Comparison of ENCODE assay signal across 8 cellular contexts in the genomic region with DNA sequence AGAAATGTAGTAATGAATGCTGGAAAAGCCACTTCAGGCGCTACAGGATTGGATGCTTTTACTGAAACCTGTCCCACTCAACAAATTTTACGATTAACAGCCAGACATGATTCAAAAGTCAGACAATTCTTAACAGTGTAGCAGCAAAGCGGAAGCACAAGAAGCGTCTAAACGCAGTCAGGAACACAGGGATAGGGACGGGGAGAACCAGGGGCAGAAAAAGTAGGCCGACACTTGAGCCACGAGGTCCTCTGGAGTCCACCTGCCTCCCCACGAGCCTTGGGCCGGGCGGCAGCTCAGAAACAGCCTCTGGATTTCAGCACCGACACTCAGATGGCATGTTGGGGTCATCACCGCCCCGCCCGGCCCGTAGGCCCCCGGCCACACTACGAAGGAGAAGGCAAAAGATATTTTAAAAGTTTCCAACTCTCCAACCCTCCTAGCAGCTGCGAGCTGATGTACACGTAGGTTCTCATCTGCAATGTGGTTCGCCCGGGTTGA. TPM values are rescaled to one million over a fixed set of nuclear protein-coding genes. Genes with fewer than 3 reads are reported as not detected.
A peak's percentile ranks its signal among the peaks of the same experiment; 100 is the strongest.
DNase-seq lines count a peak whose midpoint lies in the region; ATAC-seq and TF ChIP-seq lines count a peak whose summit lies in the region.

No MANE protein-coding gene starts in this region.

- H3F3A ChIP-seq in PC-9 (ENCODE audit: insufficient read depth, low read depth) = peaks cover 80% of the 10 kb centered on the region

- peak overlapping the region; percentile 97 to 98 for H3K4me3 ChIP-seq in CD4-positive, alpha-beta memory T cell (ENCODE audit: low read length in 2 of 2)
- H3K4me3 ChIP-seq in PC-9 (peak overlapping the region; percentile 95), endodermal cell (ENCODE audit: low read length) (peak overlapping the region; percentile 98), neuronal stem cell (ENCODE audit: low read length in 2 of 2) (peak overlapping the region; percentile 96 to 98)

- no peak overlapping the region for H4K91ac ChIP-seq in neuronal stem cell (ENCODE audit: low read depth, low read length, poor library complexity)

- H3K9me2 ChIP-seq in PC-9 (ENCODE audit: insufficient read depth) = no peaks in the 10 kb centered on the region

- H3K9ac ChIP-seq in endodermal cell (ENCODE audit: extremely low read depth, low read length, poor library complexity, severe bottlenecking) (peak overlapping the region; percentile 99), neuronal stem cell (ENCODE audit: low read depth, low read length, poor library complexity) (peak overlapping the region; percentile 96)

- H3K27me3 Mint-ChIP-seq in CD4-positive, alpha-beta memory T cell = no peaks in the 10 kb centered on the region
- H3K27me3 Mint-ChIP-seq in endodermal cell (ENCODE audit: insufficient read depth) = no peaks in the 10 kb centered on the region

- H3K27ac Mint-ChIP-seq in CD4-positive, alpha-beta memory T cell = peak overlapping the region; percentile 96 to 100 (median 99)
- H3K27ac Mint-ChIP-seq in endodermal cell = peak overlapping the region; percentile 99

- H3K4me1 Mint-ChIP-seq in CD4-positive, alpha-beta memory T cell = peaks cover 41 to 82% (median 62%) of the 10 kb centered on the region in 4 donors
- peaks cover 28% of the 10 kb centered on the region for H3K4me1 Mint-ChIP-seq in endodermal cell

- H3K27ac ChIP-seq in CD4-positive, alpha-beta memory T cell (ENCODE audit: low read depth, low read length) = peak overlapping the region; percentile 96
- H3K27ac ChIP-seq in PC-9 (peak overlapping the region; percentile 97), endodermal cell (ENCODE audit: low read depth, low read length) (peak overlapping the region; percentile 96), neuronal stem cell (replicated peaks; ENCODE audit: low read length) (peak overlapping the region; percentile 99)

- BruUV-seq in PC-9 (replicated peaks; lab: Mats Ljungman, UMichigan) = no TSS peak

- TF ChIP-seq CTCF in PC-9 (conservative IDR thresholded peaks at IDR 0.05) (no peak), endodermal cell (conservative IDR thresholded peaks at IDR 0.05) (no peak)

- peak overlapping the region; percentile 98 for H3K14ac ChIP-seq in neuronal stem cell (ENCODE audit: low read length)

- CTCF ChIA-PET in CD4-positive, alpha-beta memory T cell (lab: Charles Lee; ENCODE audit: partially characterized antibody) = interaction anchor here (1.0 to 5.3 kb wide), 4 partner anchors 14 to 58 kb away, joined by 3 to 22 read pairs (median 4); partner anchors contain the start of gene TRIM52
- CTCF ChIA-PET in PC-9 (lab: Charles Lee) = interaction anchor here (0.7 kb wide), 1 partner anchor 403 kb away, joined by 3 read pairs; no protein-coding TSS in a partner anchor

- H2BK15ac ChIP-seq in neuronal stem cell (ENCODE audit: low read length) = no peak overlapping the region

- WGBS in endodermal cell (ENCODE audit: insufficient coverage in 1 of 2, insufficient read length in 1 of 2), 2 experiments = 0% methylated on average over 8 to 22 of the region's 22 CpGs
- WGBS in neuronal stem cell (ENCODE audit: extremely low coverage in 2 of 2, insufficient read length in 2 of 2, insufficient replicate concordance in 1 of 2), 2 donors = no CpG with 5 or more reads among the region's 22 CpGs

- no peaks in the 10 kb centered on the region for H3K9me3 ChIP-seq in CD4-positive, alpha-beta memory T cell (ENCODE audit: control insufficient read depth in 1 of 2, low read length in 2 of 2)
- no peaks in the 10 kb centered on the region for H3K9me3 ChIP-seq in PC-9 (ENCODE audit: insufficient read depth, low read depth)
- H3K9me3 ChIP-seq in endodermal cell (ENCODE audit: control insufficient read depth, low read length) = no peaks in the 10 kb centered on the region
- no peaks in the 10 kb centered on the region for H3K9me3 ChIP-seq in neuronal stem cell (replicated peaks in 1 of 2; ENCODE audit: control insufficient read depth in 2 of 2, insufficient read depth in 1 of 2, low read depth in 1 of 2, low read length in 2 of 2)

- H3K23ac ChIP-seq in neuronal stem cell (ENCODE audit: low read depth, low read length, poor library complexity) = peak overlapping the region; percentile 90

- H2BK12ac ChIP-seq in neuronal stem cell (ENCODE audit: low read length) = no peak overlapping the region

- peaks cover 30% of the 10 kb centered on the region for H3K36me3 ChIP-seq in CD4-positive, alpha-beta memory T cell (ENCODE audit: insufficient read depth, low read length)
- H3K36me3 ChIP-seq in PC-9 (ENCODE audit: low read depth) (peaks cover 48% of the 10 kb centered on the region), endodermal cell (ENCODE audit: control insufficient read depth, insufficient read depth, low read length) (peaks cover 46% of the 10 kb centered on the region), neuronal stem cell (replicated peaks in 1 of 2; ENCODE audit: control insufficient read depth in 2 of 2, insufficient read depth in 2 of 2, low read length in 2 of 2) (peaks cover 34 to 55% of the 10 kb centered on the region in 2 donors)

- H3K4me3 Mint-ChIP-seq in CD4-positive, alpha-beta memory T cell = peak overlapping the region; percentile 93 to 100 (median 98)
- peak overlapping the region; percentile 100 for H3K4me3 Mint-ChIP-seq in endodermal cell

- no peaks in the 10 kb centered on the region for H3K27me3 ChIP-seq in CD4-positive, alpha-beta memory T cell (ENCODE audit: insufficient read depth, low read length)
- H3K27me3 ChIP-seq in PC-9 (ENCODE audit: insufficient read depth, low read depth) (no peaks in the 10 kb centered on the region), endodermal cell (ENCODE audit: control insufficient read depth, insufficient read depth, low read length, poor library complexity, severe bottlenecking) (no peaks in the 10 kb centered on the region), neuronal stem cell (ENCODE audit: control insufficient read depth in 3 of 3, insufficient read depth in 3 of 3, low read depth in 1 of 3, low read length in 3 of 3) (no peaks in the 10 kb centered on the region)

- no peak overlapping the region for H3K4ac ChIP-seq in neuronal stem cell (ENCODE audit: low read length)

- peaks cover 54% of the 10 kb centered on the region for H3K4me1 ChIP-seq in CD4-positive, alpha-beta memory T cell (ENCODE audit: insufficient read depth, low read length)
- H3K4me1 ChIP-seq in PC-9 (replicated peaks; ENCODE audit: insufficient read depth) = peaks cover 28% of the 10 kb centered on the region
- H3K4me1 ChIP-seq in endodermal cell (ENCODE audit: control insufficient read depth, insufficient read depth, low read length) = peaks cover 8% of the 10 kb centered on the region
- peaks cover 17 to 18% of the 10 kb centered on the region in 2 donors for H3K4me1 ChIP-seq in neuronal stem cell (ENCODE audit: control insufficient read depth in 2 of 2, insufficient read depth in 1 of 2, low read depth in 1 of 2, low read length in 2 of 2)

- peaks cover 36 to 66% of the 10 kb centered on the region in 2 donors for H3K36me3 Mint-ChIP-seq in CD4-positive, alpha-beta memory T cell
- peaks cover 57% of the 10 kb centered on the region for H3K36me3 Mint-ChIP-seq in endodermal cell (ENCODE audit: low read depth)

- peak overlapping the region; percentile 98 for H3K18ac ChIP-seq in neuronal stem cell (ENCODE audit: low read length)

- peak in 1 of 5 donors; percentile 27 for DNase-seq in CD4-positive, alpha-beta memory T cell
- DNase-seq in PC-9 (no peak), endodermal cell (no peak), neuronal stem cell (ENCODE audit: low spot score) (no peak), hippocampal formation (lab: John Stamatoyannopoulos, UW) (no peak)
- no peak for DNase-seq in stimulated activated naive CD4-positive, alpha-beta T cell (lab: John Stamatoyannopoulos, UW)

- H4K20me1 ChIP-seq in PC-9 (ENCODE audit: insufficient read depth) = peaks cover 56% of the 10 kb centered on the region

- H3K4me2 ChIP-seq in PC-9 = peak overlapping the region; percentile 100
- H3K4me2 ChIP-seq in neuronal stem cell (ENCODE audit: insufficient read depth, low read length, poor library complexity, severe bottlenecking) = peak overlapping the region; percentile 77

- H2AK5ac ChIP-seq in neuronal stem cell (ENCODE audit: low read depth, low read length) = peak overlapping the region; percentile 95

- peaks cover 0 to 2% (median 0%) of the 10 kb centered on the region in 8 donors for H3K9me3 Mint-ChIP-seq in CD4-positive, alpha-beta memory T cell
- no peaks in the 10 kb centered on the region for H3K9me3 Mint-ChIP-seq in endodermal cell

- POLR2A ChIA-PET in CD4-positive, alpha-beta memory T cell (lab: Charles Lee; ENCODE audit: partially characterized antibody) = interaction anchor here (0.6 to 22.7 kb wide), 10 partner anchors 8 to 59 kb away, joined by 3 to 397 read pairs (median 16); partner anchors contain the start of genes TRIM41 and TRIM52
- POLR2A ChIA-PET in PC-9 (lab: Charles Lee; ENCODE audit: unreplicated experiment) = interaction anchor here (0.7 kb wide), 1 partner anchor 36 kb away, joined by 7 read pairs; no protein-coding TSS in a partner anchor

- peak overlapping the region; percentile 98 for H2BK5ac ChIP-seq in neuronal stem cell (ENCODE audit: low read length)

- H4K8ac ChIP-seq in neuronal stem cell (ENCODE audit: low read depth, low read length) = no peak overlapping the region

- ATAC-seq in GM18858 (IDR thresholded peaks at IDR 0.05; ENCODE audit: unreplicated experiment) = no peak
- ATAC-seq in HG03432 (IDR thresholded peaks at IDR 0.05; ENCODE audit: unreplicated experiment) = no peak

- H2BK120ac ChIP-seq in neuronal stem cell (ENCODE audit: low read depth, low read length) = no peak overlapping the region

- peaks cover 7% of the 10 kb centered on the region for H3K79me1 ChIP-seq in neuronal stem cell (ENCODE audit: low read depth, low read length)

- H2AFZ ChIP-seq in PC-9 (no peak overlapping the region), neuronal stem cell (ENCODE audit: low read length) (peak overlapping the region; percentile 86)

- peaks cover 90% of the 10 kb centered on the region for H3K79me2 ChIP-seq in PC-9 (ENCODE audit: low read depth)

- intact Hi-C loops in CD4-positive, alpha-beta memory T cell (cut with micrococcal nuclease) = loop anchor here (1.0 kb wide), 1 partner anchor 20 kb away; the partner anchor contains the start of gene TRIM41
- intact Hi-C loops in PC-9 (cut with micrococcal nuclease; ENCODE audit: unreplicated experiment) = loop anchor here (5.0 kb wide), 1 partner anchor 381 kb away; the partner anchor contains the start of gene ZFP62

RNA-seq across cellular contexts. Expression of gene RACK1, which starts 0.6 kb away (rescaled TPM):
- 1,000 to 10,000 TPM; 1,956 to 2,001 TPM for total RNA-seq in CD4-positive, alpha-beta memory T cell
- polyA plus RNA-seq in CD4-positive, alpha-beta memory T cell = 1,000 to 10,000 TPM; 2,065 to 2,145 TPM
- total RNA-seq in PC-9 (2021) = 2,373 and 2,766 TPM in 2 replicates
- 1,000 to 10,000 TPM; 1,942 to 1,975 TPM for total RNA-seq in endodermal cell
- polyA plus RNA-seq in endodermal cell (2013, experiment 1 of 2) = 2,359 TPM
- polyA plus RNA-seq in endodermal cell (2013, experiment 2 of 2) = 2,067 TPM
- 3,697 TPM for polyA plus RNA-seq in neuronal stem cell (2013, experiment 1 of 2)
- polyA plus RNA-seq in neuronal stem cell (2013, experiment 2 of 2) = 3,656 TPM

RNA-seq across cellular contexts. Expression of gene TRIM52, which starts 17.9 kb away (rescaled TPM):
- 10 to 100 TPM; 73.0 to 76.8 TPM for total RNA-seq in CD4-positive, alpha-beta memory T cell
- polyA plus RNA-seq in CD4-positive, alpha-beta memory T cell = 10 to 100 TPM; 19.4 to 47.2 TPM
- total RNA-seq in PC-9 (2021) (15.2 and 15.7 TPM in 2 replicates), endodermal cell (1 to 10 TPM; 5.3 to 5.9 TPM)
- polyA plus RNA-seq in endodermal cell (2013, experiment 1 of 2) = 8.0 TPM
- 5.8 TPM for polyA plus RNA-seq in endodermal cell (2013, experiment 2 of 2)
- polyA plus RNA-seq in neuronal stem cell (2013, experiment 1 of 2) = 4.1 TPM
- 4.4 TPM for polyA plus RNA-seq in neuronal stem cell (2013, experiment 2 of 2)

RNA-seq across cellular contexts. Expression of gene TRIM41, which starts 20.0 kb away (rescaled TPM):
- 10 to 100 TPM; 39.9 to 40.7 TPM for total RNA-seq in CD4-positive, alpha-beta memory T cell
- 1 to 10 TPM; 1.7 to 2.0 TPM for polyA plus RNA-seq in CD4-positive, alpha-beta memory T cell
- total RNA-seq in PC-9 (2021) = 57.6 and 66.0 TPM in 2 replicates
- total RNA-seq in endodermal cell = 10 to 100 TPM; 37.5 to 41.7 TPM
- polyA plus RNA-seq in endodermal cell (2013, experiment 1 of 2) = 29.1 TPM
- 23.7 TPM for polyA plus RNA-seq in endodermal cell (2013, experiment 2 of 2)
- polyA plus RNA-seq in neuronal stem cell (2013, experiment 1 of 2) = 21.0 TPM
- 21.3 TPM for polyA plus RNA-seq in neuronal stem cell (2013, experiment 2 of 2)

RNA-seq across cellular contexts. Expression of gene TRIM7, which starts 38.1 kb away (rescaled TPM):
- total RNA-seq in CD4-positive, alpha-beta memory T cell = 1 to 10 TPM; 3.3 to 4.2 TPM
- polyA plus RNA-seq in CD4-positive, alpha-beta memory T cell = under 1 TPM; 0.63 to 0.69 TPM
- 9.2 and 10.4 TPM in 2 replicates for total RNA-seq in PC-9 (2021)
- total RNA-seq in endodermal cell = not detected
- polyA plus RNA-seq in endodermal cell (2013, experiment 1 of 2) = 0.21 TPM
- polyA plus RNA-seq in endodermal cell (2013, experiment 2 of 2) = 0.29 TPM
- 0.28 TPM for polyA plus RNA-seq in neuronal stem cell (2013, experiment 1 of 2)
- polyA plus RNA-seq in neuronal stem cell (2013, experiment 2 of 2) = 0.28 TPM
